ENCODE assay signal across 28 cellular contexts in genomic region chr3:86208782-86209181, GRCh38.
"Had no signal": no experiment of that assay in that cellular context is flagged by ENCODE, and none has a peak within 500 bp of the region (broad histone marks: within the 10 kb centered on the region; RNA-seq: fewer than 3 reads in every experiment).

No MANE protein-coding gene starts in this region.

- H3K4me1 ChIP-seq: left lung, lower lobe of right lung, neural progenitor cell, parathyroid adenoma, psoas muscle, right atrium auricular region, right lobe of liver, stomach, tibial artery, upper lobe of right lung had no signal

- H3K9me3 ChIP-seq: lower lobe of right lung, neutrophil, psoas muscle, right lobe of liver, stomach, thoracic aorta, tibial artery, upper lobe of right lung had no signal

- H3K9ac ChIP-seq: neural progenitor cell, parathyroid adenoma had no signal

- H3K27ac ChIP-seq: left lung, lower lobe of right lung, neural progenitor cell, neutrophil, parathyroid adenoma, psoas muscle, right atrium auricular region, right lobe of liver, stomach, thoracic aorta, tibial artery, upper lobe of right lung had no signal

- H3K4me3 ChIP-seq: left lung, lower lobe of right lung, neural progenitor cell, psoas muscle, right atrium auricular region, right lobe of liver, smooth muscle cell, stomach, thoracic aorta, tibial artery, upper lobe of right lung had no signal

- DNase-seq: immature natural killer cell; kidney; left colon; left lung; lower lobe of right lung; mammary epithelial cell; mesenchymal stem cell; naive thymus-derived CD8-positive, alpha-beta T cell; nephron progenitor cell; occipital lobe; psoas muscle; right lobe of liver; stimulated activated CD4-positive, alpha-beta T cell treated with anti-CD3 and anti-CD28 coated beads, Interleukin-1b, Interleukin-23, amount 100 ng/mL, for 48 hours; stimulated activated CD4-positive, alpha-beta T cell treated with anti-CD3 and anti-CD28 coated beads, Interleukin-2, amount 100 ng/mL, for 48 hours; stimulated activated CD4-positive, alpha-beta T cell treated with anti-CD3 and anti-CD28 coated beads, Interleukin-4, amount 100 ng/mL, for 4 hours; stimulated activated CD8-positive, alpha-beta memory T cell treated with anti-CD3 and anti-CD28 coated beads, Interleukin-4, amount 100 ng/mL, for 48 hours; stimulated activated naive CD8-positive, alpha-beta T cell treated with anti-CD3 and anti-CD28 coated beads, Interleukin-15, Interleukin-2, amounts not matched to agents 100 U/mL and 50 U/mL, for 24 hours; stomach; tibial artery; trophoblast cell; upper lobe of right lung had no signal

- H3K36me3 ChIP-seq: left lung, lower lobe of right lung, neural progenitor cell, neutrophil, right atrium auricular region, right lobe of liver, stomach, thoracic aorta, tibial artery, upper lobe of right lung had no signal

- ATAC-seq: left colon; left lung; lower lobe of right lung; naive thymus-derived CD8-positive, alpha-beta T cell; psoas muscle; right lobe of liver; stimulated activated memory B cell treated with anti-CD40 and anti-IgM and Interleukin-4, amounts not matched to agents 10 μg/mL and 1 μg/mL and 100 μg/mL, for 72 hours; stimulated activated naive CD8-positive, alpha-beta T cell treated with anti-CD3 and anti-CD28 coated beads, Interleukin-15, Interleukin-2, amounts not matched to agents 100 U/mL and 50 U/mL, for 24 hours; upper lobe of right lung had no signal

- H3K27me3 ChIP-seq: left lung, neural progenitor cell, neutrophil, right atrium auricular region, right lobe of liver, stomach, tibial artery, upper lobe of right lung had no signal
